ENCODE assay signal across 26 cellular contexts in genomic region chr22:23361676-23362075, GRCh38.
A peak's percentile ranks its signal among the peaks of the same experiment; 100 is the strongest.
DNase-seq lines count a peak whose midpoint lies in the region; ATAC-seq and TF ChIP-seq lines count a peak whose summit lies in the region.
"Had no signal": no experiment of that assay in that cellular context is flagged by ENCODE, and none has a peak within 500 bp of the region (broad histone marks: within the 10 kb centered on the region; RNA-seq: fewer than 3 reads in every experiment).

No MANE protein-coding gene starts in this region.

- H3K4me3 ChIP-seq in esophagus muscularis mucosa (no peak overlapping the region), endodermal cell (ENCODE audit: low read length) (no peak overlapping the region), aorta (ENCODE audit: low read length in 2 of 2) (no peak overlapping the region)
- H3K4me3 ChIP-seq: BLaER1, GM12878 had no signal

- no peaks in the 10 kb centered on the region for H3K36me3 Mint-ChIP-seq in natural killer cell treated with Interleukin-12 subunit alpha and Interleukin-12 subunit beta and Interleukin-15 and Interleukin-18, amount 100 ng/mL, for 72 hours
- H3K36me3 Mint-ChIP-seq in type B pancreatic cell (no peaks in the 10 kb centered on the region), endodermal cell (ENCODE audit: low read depth) (no peaks in the 10 kb centered on the region)
- H3K36me3 Mint-ChIP-seq: CD14-positive monocyte; CD4-positive, alpha-beta memory T cell; CD4-positive, CD25-positive, alpha-beta regulatory T cell had no signal

- H3K9me3 Mint-ChIP-seq in natural killer cell treated with Interleukin-12 subunit alpha and Interleukin-12 subunit beta and Interleukin-15 and Interleukin-18, amount 100 ng/mL, for 72 hours, result no peaks in the 10 kb centered on the region
- no peaks in the 10 kb centered on the region for H3K9me3 Mint-ChIP-seq in type B pancreatic cell
- H3K9me3 Mint-ChIP-seq in endodermal cell, result peaks cover 3% of the 10 kb centered on the region
- H3K9me3 Mint-ChIP-seq: CD4-positive, alpha-beta memory T cell; CD4-positive, CD25-positive, alpha-beta regulatory T cell; CD8-positive, alpha-beta memory T cell had no signal

- H3K27me3 ChIP-seq in esophagus muscularis mucosa (no peaks in the 10 kb centered on the region), endodermal cell (ENCODE audit: control insufficient read depth, insufficient read depth, low read length, poor library complexity, severe bottlenecking) (peaks cover 54% of the 10 kb centered on the region), aorta (ENCODE audit: control insufficient read depth in 1 of 2, insufficient read depth in 2 of 2, low read length in 1 of 2) (no peaks in the 10 kb centered on the region)
- H3K27me3 ChIP-seq: BE2C, BLaER1 had no signal

- no peak for TF ChIP-seq POLR2A in esophagus muscularis mucosa (IDR thresholded peaks at IDR 0.05; ENCODE audit: low read depth)

- no peak for ATAC-seq in natural killer cell treated with Interleukin-12 subunit alpha and Interleukin-12 subunit beta and Interleukin-15 and Interleukin-18, amount 100 ng/mL, for 72 hours
- ATAC-seq in HG02981 (IDR thresholded peaks at IDR 0.05; ENCODE audit: unreplicated experiment) (no peak), aorta (ENCODE audit: low FRiP score) (no peak)
- ATAC-seq: GM12878 had no signal

- H3K9ac ChIP-seq in endodermal cell (ENCODE audit: extremely low read depth, low read length, poor library complexity, severe bottlenecking), result no peak overlapping the region
- H3K9ac ChIP-seq: BLaER1 had no signal

- H3K9me3 ChIP-seq in esophagus muscularis mucosa (no peaks in the 10 kb centered on the region), endodermal cell (ENCODE audit: control insufficient read depth, low read length) (no peaks in the 10 kb centered on the region), aorta (ENCODE audit: control insufficient read depth, low read length) (no peaks in the 10 kb centered on the region)
- H3K9me3 ChIP-seq: BE2C had no signal

- H3K4me1 Mint-ChIP-seq in natural killer cell treated with Interleukin-12 subunit alpha and Interleukin-12 subunit beta and Interleukin-15 and Interleukin-18, amount 100 ng/mL, for 72 hours (ENCODE audit: low read depth in 2 of 2), result peaks cover 0 to 4% of the 10 kb centered on the region in 2 donors
- H3K4me1 Mint-ChIP-seq in type B pancreatic cell (ENCODE audit: unreplicated experiment) (no peaks in the 10 kb centered on the region), endodermal cell (peaks cover 17% of the 10 kb centered on the region)
- H3K4me1 Mint-ChIP-seq: CD14-positive monocyte; CD4-positive, alpha-beta memory T cell; CD4-positive, CD25-positive, alpha-beta regulatory T cell; CD8-positive, alpha-beta memory T cell had no signal

- TF ChIP-seq CTCF in esophagus muscularis mucosa (IDR thresholded peaks at IDR 0.05) (no peak), type B pancreatic cell (conservative IDR thresholded peaks at IDR 0.05) (no peak), endodermal cell (conservative IDR thresholded peaks at IDR 0.05) (no peak)

- no peaks in the 10 kb centered on the region for H3K36me3 ChIP-seq in esophagus muscularis mucosa
- H3K36me3 ChIP-seq in endodermal cell (ENCODE audit: control insufficient read depth, insufficient read depth, low read length), result no peaks in the 10 kb centered on the region
- H3K36me3 ChIP-seq in aorta (ENCODE audit: control insufficient read depth in 1 of 2, insufficient read depth in 2 of 2, low read length in 1 of 2), result no peaks in the 10 kb centered on the region
- H3K36me3 ChIP-seq: BE2C, BLaER1 had no signal

- intact Hi-C loops in esophagus muscularis mucosa (cut with DNase I), result no loop called here
- intact Hi-C loops in aorta (cut with DNase I), result no loop called here

- TF ChIP-seq EP300 in esophagus muscularis mucosa (IDR thresholded peaks at IDR 0.05), result no peak

- no peak overlapping the region for H3K27ac Mint-ChIP-seq in natural killer cell treated with Interleukin-12 subunit alpha and Interleukin-12 subunit beta and Interleukin-15 and Interleukin-18, amount 100 ng/mL, for 72 hours
- H3K27ac Mint-ChIP-seq in type B pancreatic cell (no peak overlapping the region), endodermal cell (no peak overlapping the region)
- H3K27ac Mint-ChIP-seq: CD14-positive monocyte; CD4-positive, alpha-beta memory T cell; CD4-positive, CD25-positive, alpha-beta regulatory T cell; CD8-positive, alpha-beta memory T cell had no signal

- H3K4me1 ChIP-seq in esophagus muscularis mucosa, result peaks cover 0 to 12% (median 9%) of the 10 kb centered on the region in 4 donors
- peaks cover 7% of the 10 kb centered on the region for H3K4me1 ChIP-seq in endodermal cell (ENCODE audit: control insufficient read depth, insufficient read depth, low read length)
- H3K4me1 ChIP-seq in aorta (ENCODE audit: control insufficient read depth in 1 of 2, insufficient read depth in 2 of 2, low read length in 2 of 2), result no peaks in the 10 kb centered on the region
- H3K4me1 ChIP-seq: BE2C had no signal

- peak; percentile 11 for DNase-seq in ecto neural progenitor cell (ENCODE audit: low spot score)
- DNase-seq in esophagus muscularis mucosa (ENCODE audit: extremely low spot score), result peak; percentile 89
- peak; percentile 49 for DNase-seq in natural killer cell treated with Interleukin-12 subunit alpha and Interleukin-12 subunit beta and Interleukin-15 and Interleukin-18, amount 100 ng/mL, for 72 hours (ENCODE audit: low spot score)
- DNase-seq in type B pancreatic cell (ENCODE audit: extremely low spot score, unreplicated experiment), result peak; percentile 20
- no peak for DNase-seq in activated CD4-positive, alpha-beta T cell treated with anti-CD3 and anti-CD28 coated beads for 4 hours
- DNase-seq in endodermal cell, result no peak
- no peak for DNase-seq in aorta
- DNase-seq: 8988T; ACHN; BE2C; C1 segment of cervical spinal cord; CD4-positive, alpha-beta memory T cell; CD4-positive, CD25-positive, alpha-beta regulatory T cell; CD8-positive, alpha-beta memory T cell; COR-L47; DMS 273 treated with DMSO at 0.1 percent for 48 hours; DMS153; DMS53; DMS79; DND-41; EL; GDM1 had no signal

- H3K27me3 Mint-ChIP-seq in natural killer cell treated with Interleukin-12 subunit alpha and Interleukin-12 subunit beta and Interleukin-15 and Interleukin-18, amount 100 ng/mL, for 72 hours, result peaks cover 0 to 15% of the 10 kb centered on the region in 2 donors
- H3K27me3 Mint-ChIP-seq in type B pancreatic cell, result peaks cover 12% of the 10 kb centered on the region
- H3K27me3 Mint-ChIP-seq in endodermal cell (ENCODE audit: insufficient read depth), result peaks cover 97% of the 10 kb centered on the region

- H3K4me3 Mint-ChIP-seq in natural killer cell treated with Interleukin-12 subunit alpha and Interleukin-12 subunit beta and Interleukin-15 and Interleukin-18, amount 100 ng/mL, for 72 hours, result no peak overlapping the region
- no peak overlapping the region for H3K4me3 Mint-ChIP-seq in type B pancreatic cell
- H3K4me3 Mint-ChIP-seq in endodermal cell, result no peak overlapping the region
- H3K4me3 Mint-ChIP-seq: CD14-positive monocyte; CD4-positive, alpha-beta memory T cell; CD8-positive, alpha-beta memory T cell had no signal

- H3K27ac ChIP-seq in esophagus muscularis mucosa (replicated peaks in 1 of 4), result no peak overlapping the region
- no peak overlapping the region for H3K27ac ChIP-seq in endodermal cell (ENCODE audit: low read depth, low read length)
- H3K27ac ChIP-seq in aorta (ENCODE audit: low read depth in 1 of 2, low read length in 2 of 2), result no peak overlapping the region
- H3K27ac ChIP-seq: BLaER1 had no signal

Comparison
In these comparisons a context has a peak if more than half of its experiments do, and no peak if none do; other contexts are left out.
1. DNase-seq: peak in ecto neural progenitor cell (single experiment), esophagus muscularis mucosa (single experiment), natural killer cell treated with Interleukin-12 subunit alpha and Interleukin-12 subunit beta and Interleukin-15 and Interleukin-18, amount 100 ng/mL, for 72 hours (single experiment) and type B pancreatic cell (single experiment); none in activated CD4-positive, alpha-beta T cell treated with anti-CD3 and anti-CD28 coated beads for 4 hours (0 of 2), endodermal cell (single experiment) and aorta (0 of 2).